15 cellular contexts compared by ENCODE assay signal in genomic region chr3:187169231-187169960, GRCh38. TPM values are rescaled to one million over a fixed set of nuclear protein-coding genes. Genes with fewer than 3 reads are reported as not detected.
"Had no signal": no experiment of that assay in that cellular context is flagged by ENCODE, and none has a peak within 500 bp of the region (broad histone marks: within the 10 kb centered on the region; RNA-seq: fewer than 3 reads in every experiment).

No MANE protein-coding gene starts in this region.

- H3K4me3 Mint-ChIP-seq: mesothelial cell of epicardium, neural crest cell, T-cell had no signal

- H3K27me3 ChIP-seq: cardiac muscle cell, esophagus squamous epithelium had no signal

- DNase-seq: activated CD4-positive, CD25-positive, alpha-beta regulatory T cell treated with anti-CD3 and anti-CD28 coated beads, Interleukin-2, amount 50 U/mL, for 72 hours; activated naive CD4-positive, alpha-beta T cell treated with Interleukin-2 at 50 U/mL for 16 hours; anterior cingulate cortex; esophagus squamous epithelium; psoas muscle; stimulated activated CD4-positive, alpha-beta T cell treated with anti-CD3 and anti-CD28 coated beads, Interleukin-1b, Interleukin-23, amount 100 ng/mL, for 48 hours; T-cell; T1000 had no signal

- ATAC-seq: psoas muscle, sciatic nerve had no signal

- H3K4me3 ChIP-seq: cardiac muscle cell, esophagus squamous epithelium, psoas muscle had no signal

- H3K27ac ChIP-seq: cardiac muscle cell, esophagus squamous epithelium, psoas muscle had no signal

- H3K9me3 ChIP-seq: esophagus squamous epithelium, psoas muscle had no signal

- H3K36me3 Mint-ChIP-seq: mesothelial cell of epicardium, T-cell had no signal

- H3K4me1 Mint-ChIP-seq: neural crest cell had no signal

- H3K36me3 ChIP-seq: cardiac muscle cell, esophagus squamous epithelium had no signal

- H3K9me3 Mint-ChIP-seq: mesothelial cell of epicardium, neural crest cell, T-cell had no signal

RNA-seq across cellular contexts. Expression of gene RTP1, which starts 27.9 kb away (rescaled TPM):
- total RNA-seq: activated CD8-positive, alpha-beta memory T cell treated with anti-CD3 and anti-CD28 coated beads for 36 hours; cardiac muscle cell; esophagus squamous epithelium; lower leg skin; mesothelial cell of epicardium; neural crest cell; osteocyte; psoas muscle; sciatic nerve; T-cell had no signal
- polyA plus RNA-seq: cardiac muscle cell, psoas muscle had no signal
